Comparison of ENCODE assay signal across 23 cellular contexts in the genomic region with DNA sequence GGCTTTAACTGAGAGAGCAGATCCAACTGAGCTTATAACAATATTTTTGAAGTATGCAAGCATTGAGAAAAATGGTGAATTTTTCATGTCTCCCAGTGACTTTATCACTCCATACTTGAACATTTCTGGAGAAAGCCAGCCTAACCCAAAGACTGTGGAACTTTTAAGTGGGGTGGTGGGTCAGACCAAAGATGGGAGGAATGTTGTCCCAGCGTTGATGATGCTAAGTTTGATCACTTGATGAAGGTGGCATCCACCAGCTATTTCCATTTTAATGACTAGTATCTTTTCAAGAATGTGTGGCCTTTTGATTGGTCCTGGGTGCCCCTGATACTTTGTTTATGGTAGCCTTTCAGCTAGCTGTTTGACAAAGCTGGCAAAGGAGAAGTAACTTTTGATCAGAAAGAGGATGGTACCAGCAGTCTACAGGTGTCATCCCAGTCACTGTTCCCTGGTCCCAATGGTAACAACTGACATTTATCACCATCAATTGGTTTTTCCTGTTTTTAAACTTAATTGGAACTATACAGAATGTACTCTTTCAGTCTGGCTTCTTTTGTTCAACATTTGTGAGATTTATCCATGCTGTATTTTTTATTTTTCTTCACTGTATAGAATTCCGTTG. TPM values are rescaled to one million over a fixed set of nuclear protein-coding genes. Genes with fewer than 3 reads are reported as not detected.
DNase-seq lines count a peak whose midpoint lies in the region; ATAC-seq, FAIRE-seq and TF ChIP-seq lines count a peak whose summit lies in the region.
"Had no signal": no experiment of that assay in that cellular context is flagged by ENCODE, and none has a peak within 500 bp of the region (broad histone marks: within the 10 kb centered on the region; RNA-seq: fewer than 3 reads in every experiment).

No MANE protein-coding gene starts in this region.

- no peak overlapping the region for H3K9ac ChIP-seq in H9 (ENCODE audit: extremely low read depth, insufficient read length, low read length)
- no peak overlapping the region for H3K9ac ChIP-seq in H1 (replicated peaks in 1 of 4; ENCODE audit: extremely low read depth in 1 of 4, low read depth in 3 of 4, low read length in 3 of 4)

- H4K20me1 ChIP-seq in H9 (ENCODE audit: control insufficient read depth, insufficient read depth, insufficient read length) (peaks cover 2% of the 10 kb centered on the region), H1 (replicated peaks in 1 of 2; ENCODE audit: control insufficient read depth in 1 of 2, insufficient read depth in 2 of 2, low read length in 2 of 2) (peaks cover 49 to 65% of the 10 kb centered on the region in 2 experiments)

- H3K14ac ChIP-seq in H9 (ENCODE audit: insufficient read depth, low read length): no peak overlapping the region
- no peak overlapping the region for H3K14ac ChIP-seq in H1 (ENCODE audit: insufficient read length)

- no peak overlapping the region for H2BK15ac ChIP-seq in H9 (ENCODE audit: low read depth, low read length)
- no peak overlapping the region for H2BK15ac ChIP-seq in H1 (ENCODE audit: low read length)

- H2AFZ ChIP-seq in H9 (ENCODE audit: low read length): no peak overlapping the region
- no peak overlapping the region for H2AFZ ChIP-seq in H1 (ENCODE audit: low read length)
- H2AFZ ChIP-seq: GM23338, PC-9 had no signal

- peaks cover 70% of the 10 kb centered on the region for H3K4me1 Mint-ChIP-seq in activated T-cell treated with anti-CD3 and anti-CD28 coated beads, Interleukin-2, amount 50 U/mL, for 72 hours (ENCODE audit: low read depth)
- H3K4me1 Mint-ChIP-seq in H9: peaks cover 66 to 79% of the 10 kb centered on the region in 2 experiments
- H3K4me1 Mint-ChIP-seq in progenitor cell of endocrine pancreas (ENCODE audit: low read depth): peaks cover 32% of the 10 kb centered on the region

- WGBS in H9 (ENCODE audit: extremely low coverage, insufficient read length, low lambda C conversion rate): no CpG with 5 or more reads among the region's 2 CpGs
- WGBS in H1 (ENCODE audit: extremely low coverage in 1 of 2, insufficient coverage in 1 of 2, insufficient read length in 1 of 2, insufficient replicate concordance in 2 of 2, low coverage in 1 of 2, low lambda C conversion rate in 2 of 2, missing lambda C conversion rate in 1 of 2), 2 experiments: 86% methylated on average over 2 of the region's 2 CpGs; no CpG with 5 or more reads in 1 of the 2 experiments

- no peak overlapping the region for H3T11ph ChIP-seq in H9 (ENCODE audit: low read length)

- CTCF ChIA-PET in H1 (lab: Charles Lee; ENCODE audit: partially characterized antibody): interaction anchor here (0.7 to 1.9 kb wide), 2 partner anchors 13 to 194 kb away, joined by 3 to 5 read pairs; no protein-coding TSS in a partner anchor

- DNase-seq in activated T-cell treated with anti-CD3 and anti-CD28 coated beads, Interleukin-2, amount 50 U/mL, for 72 hours: no peak
- no peak for DNase-seq in activated T-cell treated with anti-CD3 and anti-CD28 coated beads for 4 hours
- no peak for DNase-seq in H9
- no peak for DNase-seq in H1 (ENCODE audit: low read depth in 1 of 2, low spot score in 2 of 2)
- no peak for DNase-seq in progenitor cell of endocrine pancreas (ENCODE audit: low spot score, unreplicated experiment)
- no peak for DNase-seq in midbrain (lab: John Stamatoyannopoulos, UW)
- DNase-seq in NCI-H2081 treated with DMSO at 0.1 percent for 48 hours (lab: John Stamatoyannopoulos, UW): no peak
- DNase-seq: CD4-positive, CD25-positive, alpha-beta regulatory T cell; DMS153; DND-41; KG1; MG63; NCI-H1105 treated with DMSO at 0.1 percent for 48 hours; NCI-H146; NCI-H1930; NCI-H446; NCI-H526; PC-9; SJCRH30 had no signal

- no peak overlapping the region for H3K4me3 ChIP-seq in H1 (ENCODE audit: extremely low read depth in 1 of 4, insufficient read depth in 2 of 4, low read depth in 3 of 4, low read length in 4 of 4)
- H3K4me3 ChIP-seq: GM23338, MG63, PC-9, SJCRH30 had no signal

- TF ChIP-seq CTCF in H9 (conservative IDR thresholded peaks at IDR 0.05): no peak
- TF ChIP-seq CTCF in H1 (IDR thresholded peaks at IDR 0.05; ENCODE audit: control extremely low read depth in 1 of 3, insufficient read depth in 1 of 3, low read depth in 1 of 3, low read length in 3 of 3): no peak
- TF ChIP-seq CTCF in progenitor cell of endocrine pancreas (IDR thresholded peaks at IDR 0.05; ENCODE audit: unreplicated experiment): no peak

- H3K36me3 Mint-ChIP-seq in activated T-cell treated with anti-CD3 and anti-CD28 coated beads, Interleukin-2, amount 50 U/mL, for 72 hours (ENCODE audit: insufficient read depth in 2 of 2): peaks cover 4 to 44% of the 10 kb centered on the region in 2 donors
- H3K36me3 Mint-ChIP-seq in H9 (ENCODE audit: insufficient read depth in 1 of 3, low read depth in 3 of 3) (peaks cover 35 to 57% (median 47%) of the 10 kb centered on the region in 3 experiments), progenitor cell of endocrine pancreas (ENCODE audit: insufficient read depth) (peaks cover 48% of the 10 kb centered on the region)

- H3K27me3 Mint-ChIP-seq in activated T-cell treated with anti-CD3 and anti-CD28 coated beads, Interleukin-2, amount 50 U/mL, for 72 hours (ENCODE audit: low read depth): no peaks in the 10 kb centered on the region
- H3K27me3 Mint-ChIP-seq in H9 (ENCODE audit: low read depth) (no peaks in the 10 kb centered on the region), progenitor cell of endocrine pancreas (no peaks in the 10 kb centered on the region)
- H3K27me3 Mint-ChIP-seq: CD4-positive, CD25-positive, alpha-beta regulatory T cell had no signal

- H3K4me2 ChIP-seq in H9 (ENCODE audit: insufficient read depth, insufficient read length, low read length): no peak overlapping the region
- H3K4me2 ChIP-seq in H1 (ENCODE audit: insufficient read depth in 1 of 2, low read depth in 2 of 2, low read length in 2 of 2): 0 out of 4 replicates have a peak overlapping the region, but pooled peaks of 1 of the 2 experiments have one; percentile 12
- H3K4me2 ChIP-seq: GM23338, PC-9 had no signal

- H3K23ac ChIP-seq in H9 (ENCODE audit: insufficient read length, low read depth, low read length) (no peak overlapping the region), H1 (ENCODE audit: insufficient read length) (no peak overlapping the region)

- no peaks in the 10 kb centered on the region for H3K79me1 ChIP-seq in H9 (ENCODE audit: insufficient read depth, low read depth, low read length, poor library complexity, severe bottlenecking)
- peaks cover under 1% of the 10 kb centered on the region; the same call in 1 of the 2 replicates for H3K79me1 ChIP-seq in H1 (ENCODE audit: low read depth, low read length)

- H3K18ac ChIP-seq in H9 (ENCODE audit: insufficient read length, low read depth, low read length): no peak overlapping the region
- H3K18ac ChIP-seq in H1 (ENCODE audit: extremely low read depth, low read length): no peak overlapping the region

- no peak overlapping the region for H2AK5ac ChIP-seq in H9 (ENCODE audit: insufficient read length, low read length)
- no peak overlapping the region for H2AK5ac ChIP-seq in H1 (ENCODE audit: low read depth, low read length)

- ATAC-seq in activated T-cell treated with anti-CD3 and anti-CD28 coated beads, Interleukin-2, amount 50 U/mL, for 72 hours (replicated peaks in 1 of 2): no peak
- ATAC-seq: GM23338, HCT116, Right ventricle myocardium inferior, SK-N-SH treated with all-trans-retinoic acid at 6 μM for 48 hours had no signal

- POLR2A ChIA-PET in H1 (lab: Charles Lee; ENCODE audit: partially characterized antibody): interaction anchor here (1.1 to 4.2 kb wide), 8 partner anchors 8 to 74 kb away, joined by 3 to 17 read pairs (median 8); partner anchors contain the start of gene SINHCAF

- H3K4ac ChIP-seq in H9 (ENCODE audit: low read depth, low read length) (no peak overlapping the region), H1 (replicated peaks; ENCODE audit: insufficient read length, low read depth, low read length) (no peak overlapping the region)

- H3K9me3 Mint-ChIP-seq in activated T-cell treated with anti-CD3 and anti-CD28 coated beads, Interleukin-2, amount 50 U/mL, for 72 hours: no peaks in the 10 kb centered on the region
- H3K9me3 Mint-ChIP-seq in H9 (no peaks in the 10 kb centered on the region), progenitor cell of endocrine pancreas (ENCODE audit: low read depth) (peaks cover 15% of the 10 kb centered on the region)
- H3K9me3 Mint-ChIP-seq: GM23338 had no signal

- peaks cover 91% of the 10 kb centered on the region for H3K79me2 ChIP-seq in H9 (ENCODE audit: insufficient read depth, low read length)
- peaks cover 86 to 100% of the 10 kb centered on the region in 2 experiments for H3K79me2 ChIP-seq in H1 (ENCODE audit: control insufficient read depth in 1 of 2, insufficient read depth in 2 of 2, low read length in 2 of 2)

- no peak for FAIRE-seq in H1 (lab: Jason Lieb, UNC)

- peaks cover 0 to 15% (median 1%) of the 10 kb centered on the region in 4 experiments; a peak in 4 of 8 replicates for H3K36me3 ChIP-seq in H1 (ENCODE audit: control insufficient read depth in 2 of 4, insufficient read depth in 4 of 4, low read length in 3 of 4)

- H4K91ac ChIP-seq in H9 (ENCODE audit: insufficient read length, low read depth, low read length): no peak overlapping the region
- no peak overlapping the region for H4K91ac ChIP-seq in H1 (replicated peaks; ENCODE audit: insufficient read length, low read length)

- H3K27me3 ChIP-seq in H9 (ENCODE audit: insufficient read depth, low read length) (no peaks in the 10 kb centered on the region), H1 (replicated peaks in 1 of 4; ENCODE audit: control insufficient read depth in 3 of 4, extremely low read depth in 1 of 4, insufficient read depth in 3 of 4, low read length in 3 of 4) (no peaks in the 10 kb centered on the region)
- H3K27me3 ChIP-seq: MG63, SJCRH30 had no signal

- no peak for TF ChIP-seq RAD21 in H1 (IDR thresholded peaks at IDR 0.05 in 1 of 2, conservative IDR thresholded peaks at IDR 0.05 in 1 of 2; ENCODE audit: low read depth in 2 of 2, low read length in 2 of 2)

- no peak overlapping the region for H3K4me3 Mint-ChIP-seq in activated T-cell treated with anti-CD3 and anti-CD28 coated beads, Interleukin-2, amount 50 U/mL, for 72 hours
- no peak overlapping the region for H3K4me3 Mint-ChIP-seq in H9
- no peak overlapping the region for H3K4me3 Mint-ChIP-seq in progenitor cell of endocrine pancreas (ENCODE audit: low read depth)
- H3K4me3 Mint-ChIP-seq: CD4-positive, CD25-positive, alpha-beta regulatory T cell; GM23338 had no signal

- peak; percentile 25 to 82 for TF ChIP-seq POLR2A in H1 (IDR thresholded peaks at IDR 0.05; ENCODE audit: control extremely low read depth in 1 of 2, low read depth in 2 of 2, low read length in 2 of 2)

- H2BK20ac ChIP-seq in H9 (ENCODE audit: low read depth, low read length, poor library complexity, severe bottlenecking): no peak overlapping the region
- H2BK20ac ChIP-seq in H1 (ENCODE audit: low read length): no peak overlapping the region

- H4K8ac ChIP-seq in H9 (replicated peaks; ENCODE audit: insufficient read length, low read depth, low read length) (no peak overlapping the region), H1 (ENCODE audit: extremely low read depth, insufficient read depth, low read length) (no peak overlapping the region)

- H2BK5ac ChIP-seq in H9 (ENCODE audit: insufficient read length, low read length) (no peak overlapping the region), H1 (ENCODE audit: low read depth, low read length) (no peak overlapping the region)

- H2BK12ac ChIP-seq in H9 (ENCODE audit: insufficient read length, low read depth, low read length): no peak overlapping the region
- H2BK12ac ChIP-seq in H1 (ENCODE audit: low read depth, low read length): no peak overlapping the region

- no peaks in the 10 kb centered on the region for H3K23me2 ChIP-seq in H9 (ENCODE audit: insufficient read length, low read depth, low read length, poor library complexity, severe bottlenecking)
- no peaks in the 10 kb centered on the region for H3K23me2 ChIP-seq in H1 (ENCODE audit: low read depth, low read length)

- H3K9me3 ChIP-seq in H9 (ENCODE audit: control insufficient read depth, low read depth, low read length): no peaks in the 10 kb centered on the region
- H3K9me3 ChIP-seq in H1 (ENCODE audit: insufficient read depth in 2 of 2, low read depth in 1 of 2, low read length in 1 of 2): no peaks in the 10 kb centered on the region
- H3K9me3 ChIP-seq: MG63 had no signal

- H2BK120ac ChIP-seq in H9 (ENCODE audit: low read depth, low read length, poor library complexity, severe bottlenecking) (no peak overlapping the region), H1 (replicated peaks; ENCODE audit: low read depth, low read length) (no peak overlapping the region)

- H3K27ac ChIP-seq in H9 (ENCODE audit: insufficient read length, low read depth, low read length) (no peak overlapping the region), H1 (ENCODE audit: low read depth, low read length) (no peak overlapping the region)
- H3K27ac ChIP-seq: PC-9, SJCRH30 had no signal

- H4K5ac ChIP-seq in H9 (ENCODE audit: insufficient read length, low read depth, low read length): no peak overlapping the region
- H4K5ac ChIP-seq in H1 (ENCODE audit: insufficient read length, low read depth, low read length): no peak overlapping the region

- peak overlapping the region; percentile 70 for H3K27ac Mint-ChIP-seq in activated T-cell treated with anti-CD3 and anti-CD28 coated beads, Interleukin-2, amount 50 U/mL, for 72 hours
- H3K27ac Mint-ChIP-seq in H9: peak overlapping the region; percentile 61 to 86 (median 65); a peak in 3 of 7 replicates
- peak overlapping the region; percentile 12 for H3K27ac Mint-ChIP-seq in progenitor cell of endocrine pancreas
- H3K27ac Mint-ChIP-seq: GM23338 had no signal

- H3K4me1 ChIP-seq in H9 (ENCODE audit: insufficient read depth, low read length): peaks cover 2% of the 10 kb centered on the region
- peaks cover 4 to 20% (median 10%) of the 10 kb centered on the region in 4 experiments for H3K4me1 ChIP-seq in H1 (replicated peaks in 1 of 4; ENCODE audit: control insufficient read depth in 3 of 4, insufficient read depth in 4 of 4, low read length in 3 of 4)

- no peak for TF ChIP-seq EP300 in H1 (IDR thresholded peaks at IDR 0.05; ENCODE audit: borderline replicate concordance in 1 of 2, low read depth in 2 of 2, low read length in 2 of 2)

- H3K56ac ChIP-seq in H9 (ENCODE audit: insufficient read length, low read depth, low read length) (no peak overlapping the region), H1 (replicated peaks; ENCODE audit: insufficient read length, low read depth, low read length) (no peak overlapping the region)

RNA-seq across cellular contexts. Expression of gene SINHCAF, which starts 14.2 kb away (rescaled TPM):
- total RNA-seq in activated T-cell treated with anti-CD3 and anti-CD28 coated beads, Interleukin-2, amount 50 U/mL, for 72 hours: 100 to 1,000 TPM; 189 to 216 TPM
- total RNA-seq in H9 (2021): 497 and 501 TPM in 2 replicates
- 536 and 576 TPM in 2 replicates for total RNA-seq in H1 (2021; fragmentation: NEBNext Ultra II Directional; extraction: Animal tissue kit (Norgen Biotek cat#: 25700))
- polyA plus RNA-seq in H1 (2011; rRNA removed): 86.5 and 138 TPM in 2 replicates
- 177 TPM for polyA plus RNA-seq in H1 (2011; cell fraction: cytosol; rRNA removed)
- 60.0 TPM for polyA plus RNA-seq in H1 (2011; cell fraction: nucleus; rRNA removed)
- polyA plus RNA-seq in H1 (2012, experiment 1 of 2): 203 to 395 TPM (median 221 TPM) in 4 replicates
- 62.3 TPM for polyA plus RNA-seq in H1 (2012, experiment 2 of 2)
- polyA plus RNA-seq in H1 (2013, experiment 1 of 2): 326 TPM
- polyA plus RNA-seq in H1 (2013, experiment 2 of 2): 349 TPM
- 140 and 200 TPM in 2 replicates for polyA minus RNA-seq in H1 (2011; rRNA and poly(A)+ RNA removed)
- polyA minus RNA-seq in H1 (2011; cell fraction: cytosol; rRNA and poly(A)+ RNA removed): 186 TPM
- polyA minus RNA-seq in H1 (2011; cell fraction: nucleus; rRNA and poly(A)+ RNA removed): 178 TPM
- 391 and 408 TPM in 2 replicates for total RNA-seq in progenitor cell of endocrine pancreas

Comparison
In these comparisons a context has a peak if more than half of its experiments do, and no peak if none do; other contexts are left out.
1. H3K27ac Mint-ChIP-seq: peak in every context shown above with its lines; median percentile 70 in activated T-cell treated with anti-CD3 and anti-CD28 coated beads, Interleukin-2, amount 50 U/mL, for 72 hours; 65 in H9; 12 in progenitor cell of endocrine pancreas.